In genomic region chr11:71962428-71963038, GRCh38 we compare ENCODE assay signal across 8 cellular contexts. TPM values are rescaled to one million over a fixed set of nuclear protein-coding genes. Genes with fewer than 3 reads are reported as not detected.
DNase-seq lines count a peak whose midpoint lies in the region; ATAC-seq and TF ChIP-seq lines count a peak whose summit lies in the region.

No MANE protein-coding gene starts in this region.

- DNase-seq in EL: peak; percentile 45
- peak; percentile 48 for DNase-seq in RPMI8226
- DNase-seq in iris pigment epithelial cell (ENCODE audit: low read depth): peak; percentile 82
- no peak for DNase-seq in lower lobe of right lung
- DNase-seq in endothelial cell (ENCODE audit: low spot score): no peak
- no peak for DNase-seq in head of caudate nucleus
- DNase-seq in HEK293T (ENCODE audit: extremely low spot score): no peak

- H3K27me3 ChIP-seq in lower lobe of right lung (ENCODE audit: low read depth): no peaks in the 10 kb centered on the region

- no peak overlapping the region for H3K27ac Mint-ChIP-seq in endothelial cell (ENCODE audit: unreplicated experiment)

- H3K4me1 Mint-ChIP-seq in endothelial cell (ENCODE audit: unreplicated experiment): no peaks in the 10 kb centered on the region

- peaks cover 37% of the 10 kb centered on the region for H3K36me3 ChIP-seq in lower lobe of right lung

- ATAC-seq in GM21786 (IDR thresholded peaks at IDR 0.05; ENCODE audit: unreplicated experiment) (peak; percentile 62), lower lobe of right lung (no peak)

- no peaks in the 10 kb centered on the region for H3K9me3 Mint-ChIP-seq in endothelial cell (ENCODE audit: unreplicated experiment)

- peaks cover 5% of the 10 kb centered on the region for H3K36me3 Mint-ChIP-seq in endothelial cell (ENCODE audit: low read depth, unreplicated experiment)

- H3K4me3 Mint-ChIP-seq in endothelial cell (ENCODE audit: unreplicated experiment): no peak overlapping the region

- CTCF ChIA-PET in HEK293T (lab: Yijun Ruan, JAX): no interaction called here

- intact Hi-C loops in lower lobe of right lung (cut with DNase I) (no loop called here), head of caudate nucleus (cut with DNase I) (no loop called here)

- POLR2A ChIA-PET in HEK293T (lab: Yijun Ruan, JAX): no interaction called here

- no peaks in the 10 kb centered on the region for H3K4me1 ChIP-seq in lower lobe of right lung

- no peak overlapping the region for H3K27ac ChIP-seq in lower lobe of right lung

- no peak overlapping the region for H3K4me3 ChIP-seq in lower lobe of right lung

- H3K27me3 Mint-ChIP-seq in endothelial cell (ENCODE audit: unreplicated experiment): no peaks in the 10 kb centered on the region

- H3K9me3 ChIP-seq in lower lobe of right lung: no peaks in the 10 kb centered on the region

- TF ChIP-seq CTCF in lower lobe of right lung (IDR thresholded peaks at IDR 0.05) (no peak), endothelial cell (IDR thresholded peaks at IDR 0.05; ENCODE audit: unreplicated experiment) (no peak)

TF ChIP-seq in HEK293T, 16 proteins besides CTCF, POLR2A, EP300 and RAD21:
- TF ChIP-seq HDGF (IDR thresholded peaks at IDR 0.05; ENCODE audit: borderline replicate concordance): no peak
- TF ChIP-seq NFRKB (IDR thresholded peaks at IDR 0.05): no peak
- TF ChIP-seq FOXA1 (IDR thresholded peaks at IDR 0.05): no peak
- no peak for TF ChIP-seq L3MBTL2 (conservative IDR thresholded peaks at IDR 0.05)
- TF ChIP-seq BHLHE40 (IDR thresholded peaks at IDR 0.05; ENCODE audit: borderline replicate concordance): no peak
- TF ChIP-seq SP1 (IDR thresholded peaks at IDR 0.05): no peak
- no peak for TF ChIP-seq ELF4 (IDR thresholded peaks at IDR 0.05)
- TF ChIP-seq FOXM1 (IDR thresholded peaks at IDR 0.05; ENCODE audit: borderline replicate concordance): no peak
- no peak for TF ChIP-seq TARDBP (IDR thresholded peaks at IDR 0.05)
- TF ChIP-seq LEF1 (IDR thresholded peaks at IDR 0.05; ENCODE audit: borderline replicate concordance): no peak
- no peak for TF ChIP-seq CTBP1 (IDR thresholded peaks at IDR 0.05; ENCODE audit: borderline replicate concordance)
- TF ChIP-seq FOXK2 (IDR thresholded peaks at IDR 0.05): no peak
- TF ChIP-seq SUZ12 (IDR thresholded peaks at IDR 0.05): no peak

RNA-seq across cellular contexts. Expression of gene RNF121, which starts 33.7 kb away (rescaled TPM):
- total RNA-seq in lower lobe of right lung (24.7 TPM), endothelial cell (ENCODE audit: unreplicated experiment) (37.3 TPM)

RNA-seq across cellular contexts. Expression of gene XNDC1N, which starts 34.1 kb away (rescaled TPM):
- total RNA-seq in lower lobe of right lung: 9.1 TPM
- 3.5 TPM for total RNA-seq in endothelial cell (ENCODE audit: unreplicated experiment)

RNA-seq across cellular contexts. Expression of gene IL18BP, which starts 36.2 kb away (rescaled TPM):
- 18.0 TPM for total RNA-seq in lower lobe of right lung
- total RNA-seq in endothelial cell (ENCODE audit: unreplicated experiment): 17.7 TPM

Comparison
In these comparisons a context has a peak if more than half of its experiments do, and no peak if none do; other contexts are left out.
1. DNase-seq: peak in EL (single experiment), RPMI8226 (single experiment) and iris pigment epithelial cell (single experiment); none in lower lobe of right lung (single experiment), endothelial cell (single experiment), head of caudate nucleus (0 of 42) and HEK293T (single experiment).